In the genomic region with DNA sequence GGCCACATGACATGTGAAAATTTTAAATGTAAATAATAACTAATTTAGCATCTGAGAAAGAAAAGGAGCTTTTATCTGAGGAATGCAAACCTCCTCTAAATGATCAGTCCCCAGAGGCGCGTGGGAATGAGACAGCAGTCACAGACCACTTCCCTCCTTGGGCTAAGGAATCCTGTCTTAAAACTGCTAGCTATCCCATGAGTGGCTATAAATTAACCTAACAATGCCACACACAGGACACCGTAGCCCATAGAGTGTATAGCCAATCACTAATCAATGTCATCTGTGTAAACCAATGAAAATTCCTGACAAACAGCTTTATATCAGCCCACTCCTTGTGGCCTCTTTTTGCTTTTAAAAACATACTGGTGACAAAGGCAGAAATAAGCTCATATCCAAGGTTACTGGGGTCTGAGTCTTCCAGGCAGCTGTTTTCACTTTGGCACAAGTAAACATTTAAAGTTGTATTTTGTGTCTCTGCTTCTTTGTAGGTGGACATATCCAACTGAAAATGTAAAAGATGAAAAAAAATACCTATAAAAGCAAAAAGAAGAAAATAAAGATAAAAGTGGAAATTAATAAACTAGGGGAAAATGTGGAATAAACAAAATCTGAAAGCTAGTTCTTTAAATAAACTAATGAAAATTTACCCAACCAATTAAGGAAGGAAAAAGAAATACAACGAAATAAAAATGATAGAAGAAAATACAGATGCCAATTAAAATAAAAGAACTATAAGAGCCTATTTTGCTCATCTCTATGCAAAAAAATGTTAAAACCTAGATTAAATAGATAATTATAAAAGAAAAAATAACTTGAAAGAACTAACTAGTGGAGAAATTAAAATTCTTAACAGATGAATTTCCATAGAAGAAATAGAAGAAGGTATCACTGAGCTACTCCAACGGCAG, we compare ENCODE assay signal across 20 cellular contexts. TPM values are rescaled to one million over a fixed set of nuclear protein-coding genes. Genes with fewer than 3 reads are reported as not detected.
DNase-seq lines count a peak whose midpoint lies in the region; ATAC-seq and TF ChIP-seq lines count a peak whose summit lies in the region.
"Had no signal": no experiment of that assay in that cellular context is flagged by ENCODE, and none has a peak within 500 bp of the region (broad histone marks: within the 10 kb centered on the region; RNA-seq: fewer than 3 reads in every experiment).

No MANE protein-coding gene starts in this region.

- DNase-seq in GM23338 (ENCODE audit: low spot score) (peak; percentile 40), endodermal cell (no peak), kidney tubule cell (ENCODE audit: low spot score) (peak; percentile 12), NCI-H69 (lab: John Stamatoyannopoulos, UW) (no peak)
- no peak for DNase-seq in activated effector memory CD4-positive, alpha-beta T cell treated with anti-CD3 and anti-CD28 coated beads, Interleukin-2, amount 50 U/mL, for 16 hours
- no peak for DNase-seq in activated CD4-positive, alpha-beta T cell treated with anti-CD3 and anti-CD28 coated beads, Interleukin-2, amount 10 ng/mL, durations not matched to agents 7 days and 5 days
- DNase-seq: activated CD8-positive, alpha-beta memory T cell treated with anti-CD3 and anti-CD28 coated beads for 24 hours; caudate nucleus; CD8-positive, alpha-beta T cell; effector memory CD4-positive, alpha-beta T cell; NCI-H1417; Peyer's patch; SW 1271 had no signal

- H3K4me3 Mint-ChIP-seq in GM23338 (no peak overlapping the region), endodermal cell (no peak overlapping the region)
- no peak overlapping the region for H3K4me3 Mint-ChIP-seq in activated CD4-positive, alpha-beta T cell treated with anti-CD3 and anti-CD28 coated beads, Interleukin-2, amount 10 ng/mL, durations not matched to agents 7 days and 5 days
- H3K4me3 Mint-ChIP-seq: activated T-helper 1 cell treated with anti-CD3 and anti-CD28 coated beads, Interleukin-12 subunit alpha, Interleukin-12 subunit beta, Interleukin-2, Interleukin-4 antibody, amounts not matched to agents 30 ng/mL and 10 ng/mL and 1 ng/mL, durations not matched to agents 14 hours and 24 hours and 36 hours; CD8-positive, alpha-beta T cell; memory B cell had no signal

- H3K36me3 ChIP-seq in GM23338 (ENCODE audit: insufficient read depth): no peaks in the 10 kb centered on the region
- no peaks in the 10 kb centered on the region for H3K36me3 ChIP-seq in endodermal cell (ENCODE audit: control insufficient read depth, insufficient read depth, low read length)
- H3K36me3 ChIP-seq: neutrophil, Peyer's patch, thoracic aorta had no signal

- no peaks in the 10 kb centered on the region for H3F3A ChIP-seq in GM23338 (replicated peaks; ENCODE audit: low read depth)

- H3K4me1 Mint-ChIP-seq in GM23338 (peaks cover 16% of the 10 kb centered on the region; the same call in 2 of the 3 replicates), endodermal cell (peaks cover 17% of the 10 kb centered on the region)
- H3K4me1 Mint-ChIP-seq in activated CD4-positive, alpha-beta T cell treated with anti-CD3 and anti-CD28 coated beads, Interleukin-2, amount 10 ng/mL, durations not matched to agents 7 days and 5 days: no peaks in the 10 kb centered on the region
- H3K4me1 Mint-ChIP-seq: memory B cell had no signal

- POLR2A ChIA-PET in activated CD4-positive, alpha-beta T cell treated with anti-CD3 and anti-CD28 coated beads, Interleukin-2, amount 10 ng/mL, durations not matched to agents 7 days and 5 days (lab: Charles Lee): no interaction called here

- H3K9ac ChIP-seq in endodermal cell (ENCODE audit: extremely low read depth, low read length, poor library complexity, severe bottlenecking): no peak overlapping the region

- no peaks in the 10 kb centered on the region for H3K9me3 ChIP-seq in endodermal cell (ENCODE audit: control insufficient read depth, low read length)
- H3K9me3 ChIP-seq: neutrophil, Peyer's patch, thoracic aorta had no signal

- H3K79me2 ChIP-seq in GM23338 (replicated peaks; ENCODE audit: insufficient read depth): no peaks in the 10 kb centered on the region

- H3K4me1 ChIP-seq in GM23338 (ENCODE audit: insufficient read depth): no peaks in the 10 kb centered on the region; the same call in none of the 2 replicates
- peaks cover 3% of the 10 kb centered on the region for H3K4me1 ChIP-seq in endodermal cell (ENCODE audit: control insufficient read depth, insufficient read depth, low read length)
- H3K4me1 ChIP-seq: Peyer's patch had no signal

- CTCF ChIA-PET in activated CD4-positive, alpha-beta T cell treated with anti-CD3 and anti-CD28 coated beads, Interleukin-2, amount 10 ng/mL, durations not matched to agents 7 days and 5 days (lab: Charles Lee): interaction anchor here (0.9 kb wide), 1 partner anchor 30 kb away, joined by 3 read pairs; no protein-coding TSS in a partner anchor

- ATAC-seq in GM23338 (peak; percentile 84), HG02885 (IDR thresholded peaks at IDR 0.05; ENCODE audit: poor library complexity, unreplicated experiment) (no peak)
- ATAC-seq: CD8-positive, alpha-beta T cell had no signal

- peak overlapping the region; percentile 24 for H2AFZ ChIP-seq in GM23338

- H3K27me3 ChIP-seq in GM23338 (ENCODE audit: insufficient read depth) (no peaks in the 10 kb centered on the region), endodermal cell (ENCODE audit: control insufficient read depth, insufficient read depth, low read length, poor library complexity, severe bottlenecking) (no peaks in the 10 kb centered on the region)
- H3K27me3 ChIP-seq: Peyer's patch had no signal

- TF ChIP-seq CTCF in GM23338 (conservative IDR thresholded peaks at IDR 0.05; ENCODE audit: low read depth in 2 of 2) (no peak), endodermal cell (conservative IDR thresholded peaks at IDR 0.05) (no peak)

- no peaks in the 10 kb centered on the region for H3K27me3 Mint-ChIP-seq in GM23338 (ENCODE audit: insufficient read depth, low read depth, poor library complexity)
- H3K27me3 Mint-ChIP-seq in endodermal cell (ENCODE audit: insufficient read depth): no peaks in the 10 kb centered on the region
- H3K27me3 Mint-ChIP-seq in activated CD4-positive, alpha-beta T cell treated with anti-CD3 and anti-CD28 coated beads, Interleukin-2, amount 10 ng/mL, durations not matched to agents 7 days and 5 days: peaks cover 14% of the 10 kb centered on the region

- H4K20me1 ChIP-seq in GM23338 (replicated peaks; ENCODE audit: insufficient read depth): no peaks in the 10 kb centered on the region

- H3K9me3 Mint-ChIP-seq in GM23338: no peaks in the 10 kb centered on the region; the same call in 1 of the 3 replicates
- H3K9me3 Mint-ChIP-seq in endodermal cell: peaks cover 7% of the 10 kb centered on the region
- H3K9me3 Mint-ChIP-seq in activated CD4-positive, alpha-beta T cell treated with anti-CD3 and anti-CD28 coated beads, Interleukin-2, amount 10 ng/mL, durations not matched to agents 7 days and 5 days: no peaks in the 10 kb centered on the region
- H3K9me3 Mint-ChIP-seq: activated T-helper 1 cell treated with anti-CD3 and anti-CD28 coated beads, Interleukin-12 subunit alpha, Interleukin-12 subunit beta, Interleukin-2, Interleukin-4 antibody, amounts not matched to agents 30 ng/mL and 10 ng/mL and 1 ng/mL, durations not matched to agents 14 hours and 24 hours and 36 hours; CD8-positive, alpha-beta T cell; memory B cell had no signal

- H3K27ac Mint-ChIP-seq in GM23338: peak overlapping the region; percentile 37
- H3K27ac Mint-ChIP-seq in endodermal cell: peak overlapping the region; percentile 45
- no peak overlapping the region for H3K27ac Mint-ChIP-seq in activated CD4-positive, alpha-beta T cell treated with anti-CD3 and anti-CD28 coated beads, Interleukin-2, amount 10 ng/mL, durations not matched to agents 7 days and 5 days
- H3K27ac Mint-ChIP-seq: activated T-helper 1 cell treated with anti-CD3 and anti-CD28 coated beads, Interleukin-12 subunit alpha, Interleukin-12 subunit beta, Interleukin-2, Interleukin-4 antibody, amounts not matched to agents 30 ng/mL and 10 ng/mL and 1 ng/mL, durations not matched to agents 14 hours and 24 hours and 36 hours; CD8-positive, alpha-beta T cell; memory B cell had no signal

- H3K36me3 Mint-ChIP-seq in GM23338 (ENCODE audit: low read depth): no peaks in the 10 kb centered on the region
- peaks cover under 1% of the 10 kb centered on the region for H3K36me3 Mint-ChIP-seq in endodermal cell (ENCODE audit: low read depth)
- H3K36me3 Mint-ChIP-seq in activated CD4-positive, alpha-beta T cell treated with anti-CD3 and anti-CD28 coated beads, Interleukin-2, amount 10 ng/mL, durations not matched to agents 7 days and 5 days (ENCODE audit: low read depth): no peaks in the 10 kb centered on the region
- H3K36me3 Mint-ChIP-seq: CD8-positive, alpha-beta T cell had no signal

- no peak overlapping the region for H3K4me2 ChIP-seq in GM23338

- H3K4me3 ChIP-seq in GM23338 (no peak overlapping the region), endodermal cell (ENCODE audit: low read length) (no peak overlapping the region)
- H3K4me3 ChIP-seq: Peyer's patch, thoracic aorta had no signal

- WGBS in endodermal cell (ENCODE audit: insufficient coverage in 1 of 2, insufficient read length in 1 of 2), 2 experiments: 80 to 82% methylated on average over 3 to 4 of the region's 5 CpGs

- no peaks in the 10 kb centered on the region for H3K9me2 ChIP-seq in GM23338 (ENCODE audit: insufficient read depth)

- H3K27ac ChIP-seq in GM23338 (ENCODE audit: low read depth) (no peak overlapping the region), endodermal cell (ENCODE audit: low read depth, low read length) (no peak overlapping the region)
- H3K27ac ChIP-seq: neutrophil, Peyer's patch, thoracic aorta, VCaP had no signal

TF ChIP-seq in GM23338, 12 proteins besides CTCF, POLR2A, EP300 and RAD21 (continues in another document):
- no peak for TF ChIP-seq POLR2AphosphoS5 (IDR thresholded peaks at IDR 0.05; ENCODE audit: low read depth)
- TF ChIP-seq CREB1 (CRISPR knock-in tag; IDR thresholded peaks at IDR 0.05; ENCODE audit: low read depth): no peak
- no peak for TF ChIP-seq EZH2phosphoT487 (IDR thresholded peaks at IDR 0.05; ENCODE audit: unreplicated experiment)

RNA-seq across cellular contexts. Expression of gene PKD1L1, which starts 32.9 kb away (rescaled TPM):
- total RNA-seq in GM23338 (2014; rRNA removed; shearing (Covaris generic)): 0.03 and 0.16 TPM in 2 replicates
- not detected in 2 replicates for polyA plus RNA-seq in GM23338 (2016; fragmentation: Nextera tagmentation; extraction: Ambion mirVana)
- under 1 TPM; 0.13 to 0.20 TPM for total RNA-seq in endodermal cell
- polyA plus RNA-seq in endodermal cell (2013, experiment 1 of 2): 0.18 TPM
- polyA plus RNA-seq in endodermal cell (2013, experiment 2 of 2): 0.08 TPM
- total RNA-seq in activated CD4-positive, alpha-beta T cell treated with anti-CD3 and anti-CD28 coated beads, Interleukin-2, amount 10 ng/mL, durations not matched to agents 7 days and 5 days: under 1 TPM; 0.08 to 0.12 TPM
- total RNA-seq: activated T-helper 1 cell treated with anti-CD3 and anti-CD28 coated beads, Interleukin-12 subunit alpha, Interleukin-12 subunit beta, Interleukin-2, Interleukin-4 antibody, amounts not matched to agents 30 ng/mL and 10 ng/mL and 1 ng/mL, durations not matched to agents 14 hours and 24 hours and 36 hours; HT-29 had no signal

Comparison
In these comparisons a context has a peak if more than half of its experiments do, and no peak if none do; other contexts are left out.
1. DNase-seq: peak in GM23338 (single experiment) and kidney tubule cell (single experiment); none in endodermal cell (single experiment), NCI-H69 (single experiment), activated effector memory CD4-positive, alpha-beta T cell treated with anti-CD3 and anti-CD28 coated beads, Interleukin-2, amount 50 U/mL, for 16 hours (single experiment) and activated CD4-positive, alpha-beta T cell treated with anti-CD3 and anti-CD28 coated beads, Interleukin-2, amount 10 ng/mL, durations not matched to agents 7 days and 5 days (single experiment).